ENCODE assay signal across 15 cellular contexts in the genomic region with DNA sequence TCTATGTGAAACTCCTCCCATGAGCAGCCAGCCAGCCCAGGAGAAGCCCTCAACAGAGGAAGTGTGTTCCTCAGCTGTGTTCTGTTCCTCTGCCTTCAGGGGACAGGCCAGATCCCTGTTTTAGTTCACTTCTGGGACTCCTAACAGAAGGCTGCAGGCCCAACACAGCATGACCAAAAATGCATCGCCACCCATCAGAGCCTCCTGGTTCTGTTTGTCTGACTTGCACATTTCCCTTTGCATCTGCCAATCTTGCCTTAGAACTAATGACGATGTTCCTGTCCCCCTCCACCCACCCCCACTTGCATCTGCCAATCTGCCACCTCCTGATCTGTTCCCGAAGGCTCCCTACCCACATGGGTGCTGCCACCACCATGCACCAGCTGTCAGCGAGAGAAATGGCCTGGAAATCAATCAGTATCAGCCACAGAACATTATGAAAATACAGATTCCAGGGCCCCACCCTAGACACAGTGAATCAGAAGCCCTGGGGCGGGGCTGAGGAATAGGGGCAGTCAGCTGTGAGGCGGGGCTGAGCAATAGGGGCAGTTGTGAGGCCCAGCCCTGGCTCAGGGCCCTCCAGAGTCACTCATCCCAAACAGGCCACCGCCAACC. TPM values are rescaled to one million over a fixed set of nuclear protein-coding genes. Genes with fewer than 3 reads are reported as not detected.
DNase-seq lines count a peak whose midpoint lies in the region; ATAC-seq and TF ChIP-seq lines count a peak whose summit lies in the region.
"Had no signal": no experiment of that assay in that cellular context is flagged by ENCODE, and none has a peak within 500 bp of the region (broad histone marks: within the 10 kb centered on the region; RNA-seq: fewer than 3 reads in every experiment).

No MANE protein-coding gene starts in this region.

- peaks cover 38% of the 10 kb centered on the region for H3K4me1 Mint-ChIP-seq in activated CD8-positive, alpha-beta T cell treated with anti-CD3 and anti-CD28 coated beads for 36 hours (ENCODE audit: low read depth)
- H3K4me1 Mint-ChIP-seq: neural crest cell had no signal

- no peak for TF ChIP-seq CTCF in activated CD8-positive, alpha-beta T cell treated with anti-CD3 and anti-CD28 coated beads for 36 hours (IDR thresholded peaks at IDR 0.05)

- H3K27me3 Mint-ChIP-seq in activated CD8-positive, alpha-beta T cell treated with anti-CD3 and anti-CD28 coated beads for 36 hours: no peaks in the 10 kb centered on the region

- H3K27ac Mint-ChIP-seq in activated CD8-positive, alpha-beta T cell treated with anti-CD3 and anti-CD28 coated beads for 36 hours: no peak overlapping the region
- H3K27ac Mint-ChIP-seq: dendritic cell treated with granulocyte-macrophage colony-stimulating factor and Interleukin-4, amounts not matched to agents 40 ng/mL and 50 ng/mL, for 4 days; stimulated activated naive B cell treated with anti-CD40 and anti-IgM and Interleukin-4, amounts not matched to agents 10 μg/mL and 1 μg/mL and 100 μg/mL, for 72 hours; T-helper 2 cell treated with Interferon-gamma antibody and Interleukin-4, amounts not matched to agents 5 μg/mL and 100 μg/mL, for 36 hours had no signal

- peaks cover 1% of the 10 kb centered on the region for H3K36me3 Mint-ChIP-seq in activated CD8-positive, alpha-beta T cell treated with anti-CD3 and anti-CD28 coated beads for 36 hours (ENCODE audit: low read depth)

- peak; percentile 24 for DNase-seq in AG08395 (ENCODE audit: low spot score)
- DNase-seq in ELR (ENCODE audit: low read depth): peak; percentile 29
- peak; percentile 38 for DNase-seq in activated CD8-positive, alpha-beta T cell treated with anti-CD3 and anti-CD28 coated beads for 36 hours
- peak in 39 of 42 donors; percentile 45 to 93 (median 75) for DNase-seq in head of caudate nucleus
- no peak for DNase-seq in DMS79 treated with DMSO at 0.1 percent for 48 hours (lab: John Stamatoyannopoulos, UW)
- no peak for DNase-seq in activated effector memory CD4-positive, alpha-beta T cell treated with Interleukin-2 at 50 U/mL for 16 hours
- no peak for DNase-seq in occipital lobe (lab: John Stamatoyannopoulos, UW)
- DNase-seq in DMS79 (lab: John Stamatoyannopoulos, UW): no peak
- DNase-seq: NCI-H187 treated with DMSO at 0.1 percent for 48 hours; NCI-H774; stimulated activated naive B cell treated with anti-CD40 and anti-IgM and Interleukin-4, amounts not matched to agents 10 μg/mL and 1 μg/mL and 100 μg/mL, for 72 hours had no signal

- intact Hi-C loops in activated CD8-positive, alpha-beta T cell treated with anti-CD3 and anti-CD28 coated beads for 36 hours (cut with micrococcal nuclease): no loop called here
- intact Hi-C loops in head of caudate nucleus (cut with DNase I): loop anchor here (5.0 kb wide), 1 partner anchor 50 kb away; a partner anchor contains a TSS

- H3K9me3 Mint-ChIP-seq in activated CD8-positive, alpha-beta T cell treated with anti-CD3 and anti-CD28 coated beads for 36 hours: no peaks in the 10 kb centered on the region
- H3K9me3 Mint-ChIP-seq: dendritic cell treated with granulocyte-macrophage colony-stimulating factor and Interleukin-4, amounts not matched to agents 40 ng/mL and 50 ng/mL, for 4 days; neural crest cell; stimulated activated naive B cell treated with anti-CD40 and anti-IgM and Interleukin-4, amounts not matched to agents 10 μg/mL and 1 μg/mL and 100 μg/mL, for 72 hours; T-helper 2 cell treated with Interferon-gamma antibody and Interleukin-4, amounts not matched to agents 5 μg/mL and 100 μg/mL, for 36 hours had no signal

- CTCF ChIA-PET in activated CD8-positive, alpha-beta T cell treated with anti-CD3 and anti-CD28 coated beads for 36 hours (lab: Charles Lee): interaction anchor here (0.7 to 1.8 kb wide), 4 partner anchors 11 to 244 kb away, joined by 3 to 6 read pairs (median 4); no protein-coding TSS in a partner anchor

- POLR2A ChIA-PET in activated CD8-positive, alpha-beta T cell treated with anti-CD3 and anti-CD28 coated beads for 36 hours (lab: Charles Lee): interaction anchor here (3.3 kb wide), 1 partner anchor 51 kb away, joined by 13 read pairs; a partner anchor contains a TSS

- H3K4me3 Mint-ChIP-seq in activated CD8-positive, alpha-beta T cell treated with anti-CD3 and anti-CD28 coated beads for 36 hours: no peak overlapping the region
- H3K4me3 Mint-ChIP-seq: dendritic cell treated with granulocyte-macrophage colony-stimulating factor and Interleukin-4, amounts not matched to agents 40 ng/mL and 50 ng/mL, for 4 days; neural crest cell; stimulated activated naive B cell treated with anti-CD40 and anti-IgM and Interleukin-4, amounts not matched to agents 10 μg/mL and 1 μg/mL and 100 μg/mL, for 72 hours had no signal

- ATAC-seq in activated CD8-positive, alpha-beta T cell treated with anti-CD3 and anti-CD28 coated beads for 36 hours: no peak
- ATAC-seq: sciatic nerve; stimulated activated naive B cell treated with anti-CD40 and anti-IgM and Interleukin-4, amounts not matched to agents 10 μg/mL and 1 μg/mL and 100 μg/mL, for 72 hours had no signal

RNA-seq across cellular contexts. Expression of a gene that starts 51.0 kb away (rescaled TPM):
- 10 to 100 TPM; 62.8 to 66.6 TPM for total RNA-seq in activated CD8-positive, alpha-beta T cell treated with anti-CD3 and anti-CD28 coated beads for 36 hours
- 152 TPM for total RNA-seq in occipital lobe

Comparison
In these comparisons a context has a peak if more than half of its experiments do, and no peak if none do; other contexts are left out.
1. DNase-seq: peak in AG08395 (single experiment), ELR (single experiment), activated CD8-positive, alpha-beta T cell treated with anti-CD3 and anti-CD28 coated beads for 36 hours (single experiment) and head of caudate nucleus (39 of 42); none in DMS79 treated with DMSO at 0.1 percent for 48 hours (single experiment), activated effector memory CD4-positive, alpha-beta T cell treated with Interleukin-2 at 50 U/mL for 16 hours (single experiment), occipital lobe (single experiment) and DMS79 (single experiment).